In genomic region chr2:172105715-172106124, GRCh38 we compare ENCODE assay signal across 10 cellular contexts. TPM values are rescaled to one million over a fixed set of nuclear protein-coding genes. Genes with fewer than 3 reads are reported as not detected.
DNase-seq lines count a peak whose midpoint lies in the region; ATAC-seq and TF ChIP-seq lines count a peak whose summit lies in the region.
"Had no signal": no experiment of that assay in that cellular context is flagged by ENCODE, and none has a peak within 500 bp of the region (broad histone marks: within the 10 kb centered on the region; RNA-seq: fewer than 3 reads in every experiment).

No MANE protein-coding gene starts in this region.

- 11% methylated on average over 22 of the region's 22 CpGs for WGBS in smooth muscle cell (ENCODE audit: low lambda C conversion rate)
- 6% methylated on average over 22 of the region's 22 CpGs for WGBS in right cardiac atrium

- H3K4me3 ChIP-seq in WI38 (ENCODE audit: low read depth, low read length) (peak overlapping the region; percentile 55), fibroblast of the aortic adventitia (ENCODE audit: low read depth, low read length) (peak overlapping the region; percentile 58), smooth muscle cell (peak overlapping the region; percentile 45), right cardiac atrium (ENCODE audit: low read length) (no peak overlapping the region)
- H3K4me3 ChIP-seq: prostate gland had no signal

- no peaks in the 10 kb centered on the region for H3K9me3 ChIP-seq in smooth muscle cell (replicated peaks; ENCODE audit: low read depth)
- no peaks in the 10 kb centered on the region for H3K9me3 ChIP-seq in right cardiac atrium (ENCODE audit: control insufficient read depth, low read length)
- H3K9me3 ChIP-seq: breast epithelium, prostate gland had no signal

- H3K27me3 Mint-ChIP-seq in activated T-cell treated with anti-CD3 and anti-CD28 coated beads, Interleukin-2, amount 50 U/mL, for 24 hours = peaks cover 89% of the 10 kb centered on the region

- no peak for TF ChIP-seq CTCF in WI38 (IDR thresholded peaks at IDR 0.05; ENCODE audit: low read depth, low read length)
- TF ChIP-seq CTCF in fibroblast of the aortic adventitia (IDR thresholded peaks at IDR 0.05; ENCODE audit: insufficient read depth, low read length) = no peak
- TF ChIP-seq CTCF in smooth muscle cell (IDR thresholded peaks at IDR 0.05; ENCODE audit: borderline replicate concordance, insufficient read depth, poor library complexity, severe bottlenecking) = no peak

- intact Hi-C loops in right cardiac atrium (cut with DNase I) = loop anchor here in 3 of 4 donors (10.0 kb wide), 2 partner anchors 401 to 511 kb away; no protein-coding TSS in a partner anchor

- peak overlapping the region; percentile 83 for H3K4me2 ChIP-seq in smooth muscle cell

- DNase-seq in activated T-cell treated with anti-CD3 and anti-CD28 coated beads, Interleukin-2, amount 50 U/mL, for 24 hours = no peak
- DNase-seq in activated T-cell treated with anti-CD3 and anti-CD28 coated beads, Interleukin-2, amount 50 U/mL, for 1 hour = no peak
- DNase-seq in fibroblast of the aortic adventitia (ENCODE audit: low read depth) = no peak
- DNase-seq in smooth muscle cell (lab: John Stamatoyannopoulos, UW; ENCODE audit: unreplicated experiment) = no peak
- DNase-seq in GM19238 (ENCODE audit: insufficient read length, low spot score) = no peak
- DNase-seq in right cardiac atrium = no peak

- ATAC-seq in HG02938 (IDR thresholded peaks at IDR 0.05; ENCODE audit: unreplicated experiment) (no peak), right cardiac atrium (no peak)

- H3K4me1 ChIP-seq in smooth muscle cell (ENCODE audit: low read depth) (peaks cover 24% of the 10 kb centered on the region), right cardiac atrium (ENCODE audit: control insufficient read depth, insufficient read depth, low read length) (peaks cover 8% of the 10 kb centered on the region)

- H3K36me3 Mint-ChIP-seq in activated T-cell treated with anti-CD3 and anti-CD28 coated beads, Interleukin-2, amount 50 U/mL, for 24 hours (ENCODE audit: low read depth) = no peaks in the 10 kb centered on the region

- peak overlapping the region; percentile 63 for H3K4me3 Mint-ChIP-seq in activated T-cell treated with anti-CD3 and anti-CD28 coated beads, Interleukin-2, amount 50 U/mL, for 24 hours

- peaks cover 7% of the 10 kb centered on the region for H4K20me1 ChIP-seq in smooth muscle cell (ENCODE audit: low read depth)

- no peak overlapping the region for H3K27ac Mint-ChIP-seq in activated T-cell treated with anti-CD3 and anti-CD28 coated beads, Interleukin-2, amount 50 U/mL, for 24 hours

- H3K27me3 ChIP-seq in smooth muscle cell (ENCODE audit: low read depth) (peaks cover 91% of the 10 kb centered on the region), right cardiac atrium (ENCODE audit: control insufficient read depth, insufficient read depth) (no peaks in the 10 kb centered on the region)

- peaks cover 64% of the 10 kb centered on the region for H3K4me1 Mint-ChIP-seq in activated T-cell treated with anti-CD3 and anti-CD28 coated beads, Interleukin-2, amount 50 U/mL, for 24 hours (ENCODE audit: low read depth)

- no peaks in the 10 kb centered on the region for H3K36me3 ChIP-seq in smooth muscle cell (ENCODE audit: low read depth)
- H3K36me3 ChIP-seq: breast epithelium, prostate gland had no signal

- H3F3A ChIP-seq in smooth muscle cell (ENCODE audit: low read depth) = no peaks in the 10 kb centered on the region

- no peaks in the 10 kb centered on the region for H3K9me3 Mint-ChIP-seq in activated T-cell treated with anti-CD3 and anti-CD28 coated beads, Interleukin-2, amount 50 U/mL, for 24 hours

- H3K9ac ChIP-seq in smooth muscle cell (ENCODE audit: low read depth) = no peak overlapping the region

- peak overlapping the region; percentile 57 for H2AFZ ChIP-seq in smooth muscle cell (ENCODE audit: low read depth)

- no peaks in the 10 kb centered on the region for H3K79me2 ChIP-seq in smooth muscle cell (ENCODE audit: low read depth)

- H3K27ac ChIP-seq in smooth muscle cell (ENCODE audit: low read depth) (no peak overlapping the region), right cardiac atrium (ENCODE audit: low read length) (no peak overlapping the region)
- H3K27ac ChIP-seq: breast epithelium, prostate gland had no signal

RNA-seq across cellular contexts. Expression of gene DLX2, which starts 3.0 kb away (rescaled TPM):
- 0.72 TPM in 1 of 2 replicates, not detected in the other for total RNA-seq in fibroblast of the aortic adventitia (ENCODE audit: low replicate concordance)
- total RNA-seq in smooth muscle cell = 1.9 and 3.6 TPM in 2 replicates
- polyA plus RNA-seq in smooth muscle cell = 1.9 and 8.5 TPM in 2 replicates
- not detected for total RNA-seq in right cardiac atrium
- not detected for polyA plus RNA-seq in right cardiac atrium

RNA-seq across cellular contexts. Expression of gene DLX1, which starts 20.4 kb away (rescaled TPM):
- total RNA-seq in fibroblast of the aortic adventitia (ENCODE audit: low replicate concordance) = 0.41 and 0.99 TPM in 2 replicates
- total RNA-seq in smooth muscle cell = 2.0 and 3.5 TPM in 2 replicates
- 3.3 and 8.0 TPM in 2 replicates for polyA plus RNA-seq in smooth muscle cell
- under 1 TPM in 2 of 4 donors, not detected in 2; 0.18 to 0.23 TPM for total RNA-seq in right cardiac atrium
- 0.23 TPM for polyA plus RNA-seq in right cardiac atrium
